ENCODE assay signal across 8 cellular contexts in genomic region chr1:53325326-53326087, GRCh38. TPM values are rescaled to one million over a fixed set of nuclear protein-coding genes. Genes with fewer than 3 reads are reported as not detected.
A peak's percentile ranks its signal among the peaks of the same experiment; 100 is the strongest.
DNase-seq lines count a peak whose midpoint lies in the region; ATAC-seq and TF ChIP-seq lines count a peak whose summit lies in the region.

No MANE protein-coding gene starts in this region.

- WGBS in testis, 2 donors = 21 to 50% methylated on average over 15 to 26 of the region's 26 CpGs

- H3K27ac ChIP-seq in testis = peak overlapping the region; percentile 38 to 63

- H3K4me1 ChIP-seq in testis = peaks cover 31% of the 10 kb centered on the region

- TF ChIP-seq CTCF in testis (IDR thresholded peaks at IDR 0.05) = no peak

- no peaks in the 10 kb centered on the region for H3K36me3 ChIP-seq in testis (ENCODE audit: low read depth, missing control alignments)

- peak overlapping the region; percentile 93 for H3K27ac Mint-ChIP-seq in activated CD4-positive, alpha-beta T cell treated with anti-CD3 and anti-CD28 coated beads for 36 hours
- peak overlapping the region; percentile 93 for H3K27ac Mint-ChIP-seq in activated naive CD8-positive, alpha-beta T cell treated with anti-CD3 and anti-CD28 coated beads, Interleukin-2, amount 10 ng/mL, durations not matched to agents 7 days and 5 days
- H3K27ac Mint-ChIP-seq in immature natural killer cell = peak overlapping the region; percentile 78 to 92 (median 88)

- H3K9me3 ChIP-seq in testis = no peaks in the 10 kb centered on the region

- POLR2A ChIA-PET in activated CD4-positive, alpha-beta T cell treated with anti-CD3 and anti-CD28 coated beads for 36 hours (lab: Charles Lee) = no interaction called here
- POLR2A ChIA-PET in activated naive CD8-positive, alpha-beta T cell treated with anti-CD3 and anti-CD28 coated beads, Interleukin-2, amount 10 ng/mL, durations not matched to agents 7 days and 5 days (lab: Charles Lee) = interaction anchor here (0.5 to 4.9 kb wide), 7 partner anchors 8 to 621 kb away, joined by 3 to 76 read pairs (median 5); partner anchors contain the start of genes IFT25 and LRRC42

- CTCF ChIA-PET in activated CD4-positive, alpha-beta T cell treated with anti-CD3 and anti-CD28 coated beads for 36 hours (lab: Charles Lee) = interaction anchor here (1.1 kb wide), 1 partner anchor 68 kb away, joined by 3 read pairs; no protein-coding TSS in a partner anchor

- H3K4me3 Mint-ChIP-seq in activated CD4-positive, alpha-beta T cell treated with anti-CD3 and anti-CD28 coated beads for 36 hours = peak overlapping the region; percentile 92
- H3K4me3 Mint-ChIP-seq in activated naive CD8-positive, alpha-beta T cell treated with anti-CD3 and anti-CD28 coated beads, Interleukin-2, amount 10 ng/mL, durations not matched to agents 7 days and 5 days = peak overlapping the region; percentile 90
- H3K4me3 Mint-ChIP-seq in immature natural killer cell = peak overlapping the region; percentile 92 to 97 (median 92)

- no peaks in the 10 kb centered on the region for H3K27me3 Mint-ChIP-seq in activated CD4-positive, alpha-beta T cell treated with anti-CD3 and anti-CD28 coated beads for 36 hours
- H3K27me3 Mint-ChIP-seq in activated naive CD8-positive, alpha-beta T cell treated with anti-CD3 and anti-CD28 coated beads, Interleukin-2, amount 10 ng/mL, durations not matched to agents 7 days and 5 days = no peaks in the 10 kb centered on the region
- peaks cover 5 to 13% (median 7%) of the 10 kb centered on the region in 3 donors for H3K27me3 Mint-ChIP-seq in immature natural killer cell (ENCODE audit: low read depth in 3 of 3)

- no peak for ATAC-seq in activated CD4-positive, alpha-beta T cell treated with anti-CD3 and anti-CD28 coated beads for 36 hours
- ATAC-seq in activated naive CD8-positive, alpha-beta T cell treated with anti-CD3 and anti-CD28 coated beads, Interleukin-2, amount 10 ng/mL, durations not matched to agents 7 days and 5 days (ENCODE audit: low read depth) = no peak
- ATAC-seq in GM21447 (IDR thresholded peaks at IDR 0.05; ENCODE audit: unreplicated experiment) = no peak
- no peak for ATAC-seq in HG03280 (IDR thresholded peaks at IDR 0.05; ENCODE audit: unreplicated experiment)
- ATAC-seq in HG03460 (IDR thresholded peaks at IDR 0.05; ENCODE audit: unreplicated experiment) = no peak

- intact Hi-C loops in activated CD4-positive, alpha-beta T cell treated with anti-CD3 and anti-CD28 coated beads for 36 hours (cut with DNase I, micrococcal nuclease) = loop anchor here (1.0 to 10.0 kb wide), 24 partner anchors 16 to 1708 kb away; partner anchors contain the start of genes CPT2 (in 2 of the 2), CZIB (in 2 of the 2), LRRC42 (in 2 of the 2) and MAGOH (in 2 of the 2)
- intact Hi-C loops in testis (cut with DNase I; ENCODE audit: low total_unique reads) = no loop called here

- H3K4me1 Mint-ChIP-seq in activated CD4-positive, alpha-beta T cell treated with anti-CD3 and anti-CD28 coated beads for 36 hours = peaks cover 19% of the 10 kb centered on the region
- H3K4me1 Mint-ChIP-seq in activated naive CD8-positive, alpha-beta T cell treated with anti-CD3 and anti-CD28 coated beads, Interleukin-2, amount 10 ng/mL, durations not matched to agents 7 days and 5 days = peaks cover 40% of the 10 kb centered on the region
- H3K4me1 Mint-ChIP-seq in immature natural killer cell = peaks cover 23 to 27% of the 10 kb centered on the region in 2 donors

- H3K36me3 Mint-ChIP-seq in activated CD4-positive, alpha-beta T cell treated with anti-CD3 and anti-CD28 coated beads for 36 hours (ENCODE audit: low read depth) = peaks cover 51% of the 10 kb centered on the region
- H3K36me3 Mint-ChIP-seq in activated naive CD8-positive, alpha-beta T cell treated with anti-CD3 and anti-CD28 coated beads, Interleukin-2, amount 10 ng/mL, durations not matched to agents 7 days and 5 days = peaks cover 14% of the 10 kb centered on the region
- peaks cover 0 to 4% (median 4%) of the 10 kb centered on the region in 3 donors for H3K36me3 Mint-ChIP-seq in immature natural killer cell

- no peak for DNase-seq in activated CD4-positive, alpha-beta T cell treated with anti-CD3 and anti-CD28 coated beads for 36 hours
- no peak for DNase-seq in activated CD4-positive, alpha-beta T cell treated with anti-CD3 and anti-CD28 coated beads for 1 hour
- DNase-seq in activated naive CD8-positive, alpha-beta T cell treated with anti-CD3 and anti-CD28 coated beads, Interleukin-2, amount 10 ng/mL, durations not matched to agents 7 days and 5 days = no peak
- DNase-seq in immature natural killer cell (peak in 1 of 3 donors; percentile 5), testis (no peak)

- TF ChIP-seq POLR2A in testis (IDR thresholded peaks at IDR 0.05) = no peak

- H3K9me3 Mint-ChIP-seq in activated CD4-positive, alpha-beta T cell treated with anti-CD3 and anti-CD28 coated beads for 36 hours (ENCODE audit: low read depth) = no peaks in the 10 kb centered on the region
- no peaks in the 10 kb centered on the region for H3K9me3 Mint-ChIP-seq in activated naive CD8-positive, alpha-beta T cell treated with anti-CD3 and anti-CD28 coated beads, Interleukin-2, amount 10 ng/mL, durations not matched to agents 7 days and 5 days
- no peaks in the 10 kb centered on the region for H3K9me3 Mint-ChIP-seq in immature natural killer cell

- peak overlapping the region; percentile 66 to 74 for H3K4me3 ChIP-seq in testis

- H3K27me3 ChIP-seq in testis = no peaks in the 10 kb centered on the region

RNA-seq across cellular contexts. Expression of gene LRP8, which starts 2.4 kb away (rescaled TPM):
- 10 to 100 TPM; 40.6 to 46.5 TPM for total RNA-seq in activated CD4-positive, alpha-beta T cell treated with anti-CD3 and anti-CD28 coated beads for 36 hours
- total RNA-seq in activated naive CD8-positive, alpha-beta T cell treated with anti-CD3 and anti-CD28 coated beads, Interleukin-2, amount 10 ng/mL, durations not matched to agents 7 days and 5 days = 10 to 100 TPM; 45.0 to 54.3 TPM
- 1 to 10 TPM in 2 of 3 donors, under 1 TPM in 1; 0.86 to 3.4 (median 1.1) TPM for polyA plus RNA-seq in immature natural killer cell
- 100 to 1,000 TPM; 223 to 253 TPM for total RNA-seq in testis
- polyA plus RNA-seq in testis (ENCODE audit: insufficient read depth, low read depth, low replicate concordance) = 64.3 TPM

Comparison
In these comparisons a context has a peak if more than half of its experiments do, and no peak if none do; other contexts are left out.
1. RNA of gene LRP8, which starts 2.4 kb away (total RNA-seq): 223 to 253 TPM in testis; 45.0 to 54.3 TPM in activated naive CD8-positive, alpha-beta T cell treated with anti-CD3 and anti-CD28 coated beads, Interleukin-2, amount 10 ng/mL, durations not matched to agents 7 days and 5 days and 40.6 to 46.5 TPM in activated CD4-positive, alpha-beta T cell treated with anti-CD3 and anti-CD28 coated beads for 36 hours; every median in the first group is over 4 times any median in the second.
2. Peak in every context shown above with its lines, with median percentiles within 50 percentile points of each other: H3K27ac Mint-ChIP-seq and H3K4me3 Mint-ChIP-seq.